In the genomic region with DNA sequence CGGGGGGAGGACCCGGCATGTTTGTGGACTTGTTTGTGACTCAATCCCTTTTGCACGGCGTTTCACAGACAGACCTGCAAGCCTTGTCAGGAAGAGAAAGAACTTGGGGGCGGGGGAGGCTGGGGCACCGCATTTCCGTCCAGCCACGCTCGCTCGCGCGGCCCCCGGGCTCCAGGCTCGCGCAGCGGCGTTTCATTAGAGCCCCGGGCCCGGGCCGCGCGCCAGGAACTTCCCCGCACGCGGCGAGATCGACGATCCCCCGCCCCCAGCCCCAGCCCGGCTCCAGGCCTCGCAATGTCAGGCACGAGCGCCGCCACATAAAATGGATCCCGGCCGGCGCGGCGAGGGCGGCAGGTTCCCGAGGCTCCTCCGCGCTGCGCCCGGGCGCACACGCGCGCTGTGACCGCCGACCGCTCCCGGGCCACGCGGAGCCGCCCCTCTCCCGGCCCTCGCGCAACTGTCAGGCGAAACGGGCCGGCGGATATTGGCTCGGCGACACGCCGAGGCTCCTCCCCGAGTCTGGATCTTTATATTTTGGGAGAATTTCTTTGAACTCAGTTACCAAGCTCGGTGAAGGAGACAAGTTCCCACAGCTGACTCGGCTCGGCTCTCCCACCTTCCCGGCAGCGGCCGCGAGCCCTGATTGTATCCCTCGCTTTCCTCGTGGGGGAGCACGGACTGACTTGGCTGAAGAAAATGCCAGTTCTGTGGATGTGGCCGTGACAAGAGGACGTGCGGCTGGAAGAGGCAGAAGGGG, we compare ENCODE assay signal across 8 cellular contexts. TPM values are rescaled to one million over a fixed set of nuclear protein-coding genes. Genes with fewer than 3 reads are reported as not detected.
DNase-seq lines count a peak whose midpoint lies in the region; ATAC-seq and TF ChIP-seq lines count a peak whose summit lies in the region.

A gene (plus strand): TSS at position 557 of the 757 bp plus-strand sequence. CDS start 440 bp downstream, outside the sequence.

- ATAC-seq in SK-N-SH treated with all-trans-retinoic acid at 6 μM for 48 hours (peak; percentile 31), GM19023 (IDR thresholded peaks at IDR 0.05; ENCODE audit: unreplicated experiment) (no peak), HG03039 (IDR thresholded peaks at IDR 0.05; ENCODE audit: unreplicated experiment) (no peak)

- peak; percentile 40 for DNase-seq in COR-L47 (lab: John Stamatoyannopoulos, UW)
- DNase-seq in HT1080 (ENCODE audit: low read depth): peak; percentile 37
- peak; percentile 59 for DNase-seq in cerebellum (ENCODE audit: low spot score)
- peak; percentile 44 for DNase-seq in kidney glomerular epithelial cell (lab: John Stamatoyannopoulos, UW)
- DNase-seq in stimulated activated CD4-positive, alpha-beta T cell treated with anti-CD3 and anti-CD28 coated beads, Interleukin-2, amount 100 ng/mL, for 48 hours: peak; percentile 12 to 13

TF ChIP-seq in SK-N-SH treated with all-trans-retinoic acid at 6 μM for 48 hours, 23 proteins besides CTCF, POLR2A, EP300 and RAD21:
- TF ChIP-seq, protein P1, sequence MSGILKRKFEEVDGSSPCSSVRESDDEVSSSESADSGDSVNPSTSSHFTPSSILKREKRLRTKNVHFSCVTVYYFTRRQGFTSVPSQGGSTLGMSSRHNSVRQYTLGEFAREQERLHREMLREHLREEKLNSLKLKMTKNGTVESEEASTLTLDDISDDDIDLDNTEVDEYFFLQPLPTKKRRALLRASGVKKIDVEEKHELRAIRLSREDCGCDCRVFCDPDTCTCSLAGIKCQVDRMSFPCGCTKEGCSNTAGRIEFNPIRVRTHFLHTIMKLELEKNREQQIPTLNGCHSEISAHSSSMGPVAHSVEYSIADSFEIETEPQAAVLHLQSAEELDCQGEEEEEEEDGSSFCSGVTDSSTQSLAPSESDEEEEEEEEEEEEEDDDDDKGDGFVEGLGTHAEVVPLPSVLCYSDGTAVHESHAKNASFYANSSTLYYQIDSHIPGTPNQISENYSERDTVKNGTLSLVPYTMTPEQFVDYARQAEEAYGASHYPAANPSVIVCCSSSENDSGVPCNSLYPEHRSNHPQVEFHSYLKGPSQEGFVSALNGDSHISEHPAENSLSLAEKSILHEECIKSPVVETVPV (CRISPR knock-in tag; IDR thresholded peaks at IDR 0.05): no peak
- TF ChIP-seq PPARA (CRISPR knock-in tag; IDR thresholded peaks at IDR 0.05; ENCODE audit: borderline replicate concordance) (no peak), TCF4 (CRISPR knock-in tag; IDR thresholded peaks at IDR 0.05; ENCODE audit: borderline replicate concordance) (no peak), ZFP3 (CRISPR knock-in tag; IDR thresholded peaks at IDR 0.05) (no peak), RARB (CRISPR knock-in tag; IDR thresholded peaks at IDR 0.05) (no peak), ZNF8 (CRISPR knock-in tag; IDR thresholded peaks at IDR 0.05) (no peak), ISL1 (CRISPR knock-in tag; IDR thresholded peaks at IDR 0.05) (no peak), OSR1 (CRISPR knock-in tag; IDR thresholded peaks at IDR 0.05) (no peak), ZNF70 (CRISPR knock-in tag; IDR thresholded peaks at IDR 0.05) (no peak), ESRRG (CRISPR knock-in tag; IDR thresholded peaks at IDR 0.05) (no peak), TOX (CRISPR knock-in tag; IDR thresholded peaks at IDR 0.05; ENCODE audit: borderline replicate concordance) (no peak), CSDC2 (CRISPR knock-in tag; IDR thresholded peaks at IDR 0.05) (no peak), SNAI2 (CRISPR knock-in tag; IDR thresholded peaks at IDR 0.05) (no peak), ZFP30 (CRISPR knock-in tag; IDR thresholded peaks at IDR 0.05) (no peak), GLIS3 (CRISPR knock-in tag; IDR thresholded peaks at IDR 0.05) (no peak), ARNTL (CRISPR knock-in tag; IDR thresholded peaks at IDR 0.05; ENCODE audit: borderline replicate concordance, low read depth) (no peak), ZNF565 (CRISPR knock-in tag; conservative IDR thresholded peaks at IDR 0.05; ENCODE audit: low read depth) (no peak)
- TF ChIP-seq, protein P2, sequence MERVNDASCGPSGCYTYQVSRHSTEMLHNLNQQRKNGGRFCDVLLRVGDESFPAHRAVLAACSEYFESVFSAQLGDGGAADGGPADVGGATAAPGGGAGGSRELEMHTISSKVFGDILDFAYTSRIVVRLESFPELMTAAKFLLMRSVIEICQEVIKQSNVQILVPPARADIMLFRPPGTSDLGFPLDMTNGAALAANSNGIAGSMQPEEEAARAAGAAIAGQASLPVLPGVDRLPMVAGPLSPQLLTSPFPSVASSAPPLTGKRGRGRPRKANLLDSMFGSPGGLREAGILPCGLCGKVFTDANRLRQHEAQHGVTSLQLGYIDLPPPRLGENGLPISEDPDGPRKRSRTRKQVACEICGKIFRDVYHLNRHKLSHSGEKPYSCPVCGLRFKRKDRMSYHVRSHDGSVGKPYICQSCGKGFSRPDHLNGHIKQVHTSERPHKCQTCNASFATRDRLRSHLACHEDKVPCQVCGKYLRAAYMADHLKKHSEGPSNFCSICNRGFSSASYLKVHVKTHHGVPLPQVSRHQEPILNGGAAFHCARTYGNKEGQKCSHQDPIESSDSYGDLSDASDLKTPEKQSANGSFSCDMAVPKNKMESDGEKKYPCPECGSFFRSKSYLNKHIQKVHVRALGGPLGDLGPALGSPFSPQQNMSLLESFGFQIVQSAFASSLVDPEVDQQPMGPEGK (CRISPR knock-in tag; IDR thresholded peaks at IDR 0.05; ENCODE audit: borderline replicate concordance): no peak
- TF ChIP-seq, protein P3, sequence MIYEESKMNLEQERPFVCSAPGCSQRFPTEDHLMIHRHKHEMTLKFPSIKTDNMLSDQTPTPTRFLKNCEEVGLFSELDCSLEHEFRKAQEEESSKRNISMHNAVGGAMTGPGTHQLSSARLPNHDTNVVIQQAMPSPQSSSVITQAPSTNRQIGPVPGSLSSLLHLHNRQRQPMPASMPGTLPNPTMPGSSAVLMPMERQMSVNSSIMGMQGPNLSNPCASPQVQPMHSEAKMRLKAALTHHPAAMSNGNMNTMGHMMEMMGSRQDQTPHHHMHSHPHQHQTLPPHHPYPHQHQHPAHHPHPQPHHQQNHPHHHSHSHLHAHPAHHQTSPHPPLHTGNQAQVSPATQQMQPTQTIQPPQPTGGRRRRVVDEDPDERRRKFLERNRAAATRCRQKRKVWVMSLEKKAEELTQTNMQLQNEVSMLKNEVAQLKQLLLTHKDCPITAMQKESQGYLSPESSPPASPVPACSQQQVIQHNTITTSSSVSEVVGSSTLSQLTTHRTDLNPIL (CRISPR knock-in tag; IDR thresholded peaks at IDR 0.05; ENCODE audit: low read depth): no peak
- TF ChIP-seq, protein P4, sequence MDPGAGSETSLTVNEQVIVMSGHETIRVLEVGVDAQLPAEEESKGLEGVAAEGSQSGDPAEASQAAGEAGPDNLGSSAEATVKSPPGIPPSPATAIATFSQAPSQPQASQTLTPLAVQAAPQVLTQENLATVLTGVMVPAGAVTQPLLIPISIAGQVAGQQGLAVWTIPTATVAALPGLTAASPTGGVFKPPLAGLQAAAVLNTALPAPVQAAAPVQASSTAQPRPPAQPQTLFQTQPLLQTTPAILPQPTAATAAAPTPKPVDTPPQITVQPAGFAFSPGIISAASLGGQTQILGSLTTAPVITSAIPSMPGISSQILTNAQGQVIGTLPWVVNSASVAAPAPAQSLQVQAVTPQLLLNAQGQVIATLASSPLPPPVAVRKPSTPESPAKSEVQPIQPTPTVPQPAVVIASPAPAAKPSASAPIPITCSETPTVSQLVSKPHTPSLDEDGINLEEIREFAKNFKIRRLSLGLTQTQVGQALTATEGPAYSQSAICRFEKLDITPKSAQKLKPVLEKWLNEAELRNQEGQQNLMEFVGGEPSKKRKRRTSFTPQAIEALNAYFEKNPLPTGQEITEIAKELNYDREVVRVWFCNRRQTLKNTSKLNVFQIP (CRISPR knock-in tag; IDR thresholded peaks at IDR 0.05; ENCODE audit: borderline replicate concordance, low read depth): no peak

RNA-seq across cellular contexts. Expression of the gene that starts here (rescaled TPM):
- total RNA-seq in HT1080 (2014; rRNA removed; shearing (Covaris generic)): 0.90 and 1.1 TPM in 2 replicates
- 0.26 and 0.34 TPM in 2 replicates for polyA plus RNA-seq in HT1080 (2015; cell fraction: cytosol; rRNA removed)
- polyA plus RNA-seq in HT1080 (2015; cell fraction: nucleus; rRNA removed): 0.39 and 0.79 TPM in 2 replicates
- 22.0 TPM for total RNA-seq in cerebellum

Comparison
In these comparisons a context has a peak if more than half of its experiments do, and no peak if none do; other contexts are left out.
1. RNA of the gene that starts here (total RNA-seq): 22.0 TPM in cerebellum (single experiment); 0.90 to 1.1 TPM in HT1080; every median in the first group is over 10 times any median in the second.
2. Peak in every context shown above with its lines, with median percentiles within 50 percentile points of each other: DNase-seq.